1 cellular context compared by ENCODE assay signal in the genomic region with DNA sequence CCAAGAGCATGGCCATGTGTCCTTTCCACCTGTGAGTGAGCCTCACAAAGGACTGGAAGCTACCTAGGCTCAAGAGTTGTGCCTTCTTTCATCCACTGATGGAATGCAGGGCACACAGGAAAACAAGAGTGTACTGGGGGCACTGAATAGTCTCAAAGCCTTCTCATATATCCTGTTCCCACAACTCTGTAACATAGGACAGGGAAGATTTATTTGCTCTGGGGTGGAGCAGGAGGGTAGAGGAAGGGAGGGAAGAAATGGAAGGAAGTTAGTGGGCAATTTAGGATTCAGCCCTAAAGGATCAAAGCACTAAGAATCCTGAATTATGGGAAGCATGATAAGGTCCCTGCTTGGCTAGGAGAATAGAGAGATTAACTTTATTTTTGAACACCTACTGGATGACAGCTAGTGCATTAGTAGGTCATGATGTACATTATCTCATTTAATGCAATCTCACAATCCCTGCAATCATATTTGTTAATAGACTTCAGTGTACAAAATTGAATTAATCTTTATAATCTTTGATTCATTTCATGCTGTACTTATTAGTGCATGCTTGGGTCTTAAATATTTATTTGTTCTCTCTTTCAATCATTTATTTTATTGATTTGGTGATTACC.
TF ChIP-seq lines count a peak whose summit lies in the region.

No MANE protein-coding gene starts in this region.

TF ChIP-seq in GM23338, 12 proteins besides CTCF, POLR2A, EP300 and RAD21 (continued from another document):
- TF ChIP-seq, protein P1, sequence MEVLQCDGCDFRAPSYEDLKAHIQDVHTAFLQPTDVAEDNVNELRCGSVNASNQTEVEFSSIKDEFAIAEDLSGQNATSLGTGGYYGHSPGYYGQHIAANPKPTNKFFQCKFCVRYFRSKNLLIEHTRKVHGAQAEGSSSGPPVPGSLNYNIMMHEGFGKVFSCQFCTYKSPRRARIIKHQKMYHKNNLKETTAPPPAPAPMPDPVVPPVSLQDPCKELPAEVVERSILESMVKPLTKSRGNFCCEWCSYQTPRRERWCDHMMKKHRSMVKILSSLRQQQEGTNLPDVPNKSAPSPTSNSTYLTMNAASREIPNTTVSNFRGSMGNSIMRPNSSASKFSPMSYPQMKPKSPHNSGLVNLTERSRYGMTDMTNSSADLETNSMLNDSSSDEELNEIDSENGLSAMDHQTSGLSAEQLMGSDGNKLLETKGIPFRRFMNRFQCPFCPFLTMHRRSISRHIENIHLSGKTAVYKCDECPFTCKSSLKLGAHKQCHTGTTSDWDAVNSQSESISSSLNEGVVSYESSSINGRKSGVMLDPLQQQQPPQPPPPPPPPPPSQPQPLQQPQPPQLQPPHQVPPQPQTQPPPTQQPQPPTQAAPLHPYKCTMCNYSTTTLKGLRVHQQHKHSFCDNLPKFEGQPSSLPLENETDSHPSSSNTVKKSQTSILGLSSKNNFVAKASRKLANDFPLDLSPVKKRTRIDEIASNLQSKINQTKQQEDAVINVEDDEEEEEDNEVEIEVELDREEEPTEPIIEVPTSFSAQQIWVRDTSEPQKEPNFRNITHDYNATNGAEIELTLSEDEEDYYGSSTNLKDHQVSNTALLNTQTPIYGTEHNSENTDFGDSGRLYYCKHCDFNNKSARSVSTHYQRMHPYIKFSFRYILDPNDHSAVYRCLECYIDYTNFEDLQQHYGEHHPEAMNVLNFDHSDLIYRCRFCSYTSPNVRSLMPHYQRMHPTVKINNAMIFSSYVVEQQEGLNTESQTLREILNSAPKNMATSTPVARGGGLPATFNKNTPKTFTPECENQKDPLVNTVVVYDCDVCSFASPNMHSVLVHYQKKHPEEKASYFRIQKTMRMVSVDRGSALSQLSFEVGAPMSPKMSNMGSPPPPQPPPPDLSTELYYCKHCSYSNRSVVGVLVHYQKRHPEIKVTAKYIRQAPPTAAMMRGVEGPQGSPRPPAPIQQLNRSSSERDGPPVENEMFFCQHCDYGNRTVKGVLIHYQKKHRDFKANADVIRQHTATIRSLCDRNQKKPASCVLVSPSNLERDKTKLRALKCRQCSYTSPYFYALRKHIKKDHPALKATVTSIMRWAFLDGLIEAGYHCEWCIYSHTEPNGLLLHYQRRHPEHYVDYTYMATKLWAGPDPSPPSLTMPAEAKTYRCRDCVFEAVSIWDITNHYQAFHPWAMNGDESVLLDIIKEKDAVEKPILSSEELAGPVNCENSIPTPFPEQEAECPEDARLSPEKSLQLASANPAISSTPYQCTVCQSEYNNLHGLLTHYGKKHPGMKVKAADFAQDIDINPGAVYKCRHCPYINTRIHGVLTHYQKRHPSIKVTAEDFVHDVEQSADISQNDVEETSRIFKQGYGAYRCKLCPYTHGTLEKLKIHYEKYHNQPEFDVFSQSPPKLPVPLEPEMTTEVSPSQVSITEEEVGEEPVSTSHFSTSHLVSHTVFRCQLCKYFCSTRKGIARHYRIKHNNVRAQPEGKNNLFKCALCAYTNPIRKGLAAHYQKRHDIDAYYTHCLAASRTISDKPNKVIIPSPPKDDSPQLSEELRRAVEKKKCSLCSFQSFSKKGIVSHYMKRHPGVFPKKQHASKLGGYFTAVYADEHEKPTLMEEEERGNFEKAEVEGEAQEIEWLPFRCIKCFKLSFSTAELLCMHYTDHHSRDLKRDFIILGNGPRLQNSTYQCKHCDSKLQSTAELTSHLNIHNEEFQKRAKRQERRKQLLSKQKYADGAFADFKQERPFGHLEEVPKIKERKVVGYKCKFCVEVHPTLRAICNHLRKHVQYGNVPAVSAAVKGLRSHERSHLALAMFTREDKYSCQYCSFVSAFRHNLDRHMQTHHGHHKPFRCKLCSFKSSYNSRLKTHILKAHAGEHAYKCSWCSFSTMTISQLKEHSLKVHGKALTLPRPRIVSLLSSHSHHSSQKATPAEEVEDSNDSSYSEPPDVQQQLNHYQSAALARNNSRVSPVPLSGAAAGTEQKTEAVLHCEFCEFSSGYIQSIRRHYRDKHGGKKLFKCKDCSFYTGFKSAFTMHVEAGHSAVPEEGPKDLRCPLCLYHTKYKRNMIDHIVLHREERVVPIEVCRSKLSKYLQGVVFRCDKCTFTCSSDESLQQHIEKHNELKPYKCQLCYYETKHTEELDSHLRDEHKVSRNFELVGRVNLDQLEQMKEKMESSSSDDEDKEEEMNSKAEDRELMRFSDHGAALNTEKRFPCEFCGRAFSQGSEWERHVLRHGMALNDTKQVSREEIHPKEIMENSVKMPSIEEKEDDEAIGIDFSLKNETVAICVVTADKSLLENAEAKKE (CRISPR knock-in tag; IDR thresholded peaks at IDR 0.05) = no peak
- TF ChIP-seq POLR2AphosphoS5 (IDR thresholded peaks at IDR 0.05; ENCODE audit: low read depth) = no peak
- no peak for TF ChIP-seq EZH2 (IDR thresholded peaks at IDR 0.05; ENCODE audit: low read depth, unreplicated experiment)
- no peak for TF ChIP-seq ZNF331 (CRISPR knock-in tag; IDR thresholded peaks at IDR 0.05; ENCODE audit: low read depth)
- no peak for TF ChIP-seq EZH2phosphoT487 (IDR thresholded peaks at IDR 0.05; ENCODE audit: unreplicated experiment)
- no peak for TF ChIP-seq JUNB (IDR thresholded peaks at IDR 0.05; ENCODE audit: unreplicated experiment)
- TF ChIP-seq, protein P2, sequence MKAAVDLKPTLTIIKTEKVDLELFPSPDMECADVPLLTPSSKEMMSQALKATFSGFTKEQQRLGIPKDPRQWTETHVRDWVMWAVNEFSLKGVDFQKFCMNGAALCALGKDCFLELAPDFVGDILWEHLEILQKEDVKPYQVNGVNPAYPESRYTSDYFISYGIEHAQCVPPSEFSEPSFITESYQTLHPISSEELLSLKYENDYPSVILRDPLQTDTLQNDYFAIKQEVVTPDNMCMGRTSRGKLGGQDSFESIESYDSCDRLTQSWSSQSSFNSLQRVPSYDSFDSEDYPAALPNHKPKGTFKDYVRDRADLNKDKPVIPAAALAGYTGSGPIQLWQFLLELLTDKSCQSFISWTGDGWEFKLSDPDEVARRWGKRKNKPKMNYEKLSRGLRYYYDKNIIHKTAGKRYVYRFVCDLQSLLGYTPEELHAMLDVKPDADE (IDR thresholded peaks at IDR 0.05) = no peak
